In the genomic region with DNA sequence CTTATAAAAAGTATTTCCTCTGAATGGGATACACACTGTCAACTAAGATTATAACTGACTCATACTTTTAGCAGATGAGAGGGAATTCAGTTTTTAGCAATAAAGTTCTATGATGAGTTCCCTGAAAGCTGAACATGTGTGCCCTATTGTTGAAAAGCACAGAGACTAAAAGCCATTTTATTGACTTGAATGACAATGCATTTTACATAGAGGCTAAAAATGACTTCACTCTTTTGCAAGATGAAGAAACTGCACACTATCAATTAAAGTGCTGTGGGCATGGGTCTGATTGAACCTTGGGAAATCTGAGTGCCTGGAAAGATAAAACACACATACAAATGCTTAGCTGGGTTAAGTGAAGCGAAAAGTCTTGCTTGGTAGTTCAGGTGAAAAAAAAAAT, we compare ENCODE assay signal across 27 cellular contexts.
A peak's percentile ranks its signal among the peaks of the same experiment; 100 is the strongest.
DNase-seq lines count a peak whose midpoint lies in the region; ATAC-seq and TF ChIP-seq lines count a peak whose summit lies in the region.
"Had no signal": no experiment of that assay in that cellular context is flagged by ENCODE, and none has a peak within 500 bp of the region (broad histone marks: within the 10 kb centered on the region; RNA-seq: fewer than 3 reads in every experiment).

No MANE protein-coding gene starts in this region.

- in situ Hi-C loops in Caki2 (cut with HindIII; ENCODE audit: low pct_unique_long_range_greater_than_20kb, low sequenced_read_pairs), result no loop called here

- DNase-seq in Caki2 (ENCODE audit: low read depth), result peak; percentile 5
- peak; percentile 12 for DNase-seq in H4 (ENCODE audit: low spot score)
- DNase-seq in PC-3, result no peak
- no peak for DNase-seq in hepatocyte (ENCODE audit: low spot score)
- no peak for DNase-seq in pons (ENCODE audit: low spot score)
- DNase-seq in GM20000 (ENCODE audit: low spot score), result no peak
- DNase-seq: AML-193; CD4-positive, alpha-beta T cell; COR-L47; DMS 273 treated with DMSO at 0.1 percent for 48 hours; DND-41; NCI-H1092; NCI-H1417 treated with DMSO at 0.1 percent for 48 hours; NCI-H1694 treated with DMSO at 0.1 percent for 48 hours; NCI-H2081 treated with DMSO at 0.1 percent for 48 hours; NCI-H446; NCI-H526; NCI-H82; NK-92 treated with Interleukin-12 subunit alpha and Interleukin-12 subunit beta, amount 100 ng/mL, for 24 hours; SHP77; T-cell had no signal

- H3K9me3 ChIP-seq in PC-3 (ENCODE audit: low read length) (no peaks in the 10 kb centered on the region), hepatocyte (ENCODE audit: low read depth) (no peaks in the 10 kb centered on the region)
- H3K9me3 ChIP-seq: A549 had no signal

- BruUV-seq in PC-3 (replicated peaks; lab: Mats Ljungman, UMichigan), result no TSS peak

- H3K79me2 ChIP-seq in PC-3 (ENCODE audit: low read length) (no peaks in the 10 kb centered on the region), hepatocyte (no peaks in the 10 kb centered on the region)

- H3K27me3 ChIP-seq in PC-3 (ENCODE audit: low read length), result no peaks in the 10 kb centered on the region
- H3K27me3 ChIP-seq in hepatocyte, result no peaks in the 10 kb centered on the region
- H3K27me3 ChIP-seq: BLaER1 treated with 17β-estradiol and CSF1 and Interleukin-3, amounts not matched to agents 10 nM and 100 nM had no signal

- H3K27ac ChIP-seq in PC-3 (ENCODE audit: low read length) (0 out of 2 replicates have a peak overlapping the region, but pooled peaks have one; percentile 7), hepatocyte (peak overlapping the region; percentile 2)
- H3K27ac ChIP-seq: A549; BLaER1 treated with 17β-estradiol and CSF1 and Interleukin-3, amounts not matched to agents 10 nM and 100 nM; RWPE1 had no signal

- H3K4me1 ChIP-seq in PC-3 (ENCODE audit: insufficient read depth, low read length) (no peaks in the 10 kb centered on the region), hepatocyte (ENCODE audit: insufficient read depth) (no peaks in the 10 kb centered on the region)
- H3K4me1 ChIP-seq: A549; BLaER1 treated with 17β-estradiol and CSF1 and Interleukin-3, amounts not matched to agents 10 nM and 100 nM had no signal

- H3K9ac ChIP-seq in PC-3 (ENCODE audit: low read length), result no peak overlapping the region
- H3K9ac ChIP-seq: BLaER1 treated with 17β-estradiol and CSF1 and Interleukin-3, amounts not matched to agents 10 nM and 100 nM had no signal

- H3K9me2 ChIP-seq in PC-3 (replicated peaks; ENCODE audit: low read length), result no peaks in the 10 kb centered on the region
- H3K9me2 ChIP-seq in hepatocyte (replicated peaks; ENCODE audit: insufficient read depth), result no peaks in the 10 kb centered on the region

- intact Hi-C loops in PC-3 (cut with micrococcal nuclease), result no loop called here

- POLR2A ChIA-PET in PC-3 (lab: Charles Lee; ENCODE audit: unreplicated experiment), result no interaction called here

- WGBS in hepatocyte (ENCODE audit: low lambda C conversion rate, missing lambda C conversion rate), result 89% methylated on average over 1 of the region's 1 CpG

- no peak overlapping the region for H3K4me3 ChIP-seq in PC-3 (ENCODE audit: low read length)
- no peak overlapping the region for H3K4me3 ChIP-seq in hepatocyte
- H3K4me3 ChIP-seq: A549; BLaER1 treated with 17β-estradiol and CSF1 and Interleukin-3, amounts not matched to agents 10 nM and 100 nM had no signal

- ATAC-seq in PC-3, result peak; percentile 42
- ATAC-seq in HG03378 (IDR thresholded peaks at IDR 0.05; ENCODE audit: unreplicated experiment), result no peak
- ATAC-seq in GM21381 (IDR thresholded peaks at IDR 0.05; ENCODE audit: unreplicated experiment), result no peak
- ATAC-seq: A549, Panc1, T-cell had no signal

- no peaks in the 10 kb centered on the region for H3F3A ChIP-seq in PC-3 (ENCODE audit: low read length, unreplicated experiment)

- CTCF ChIA-PET in PC-3 (lab: Charles Lee), result no interaction called here

- no peaks in the 10 kb centered on the region for H4K20me1 ChIP-seq in PC-3 (ENCODE audit: low read length)
- H4K20me1 ChIP-seq in hepatocyte (ENCODE audit: insufficient read depth, poor library complexity, severe bottlenecking), result no peaks in the 10 kb centered on the region
- H4K20me1 ChIP-seq: BLaER1 treated with 17β-estradiol and CSF1 and Interleukin-3, amounts not matched to agents 10 nM and 100 nM had no signal

- no peak overlapping the region for H2AFZ ChIP-seq in PC-3 (ENCODE audit: low read length)
- no peak overlapping the region for H2AFZ ChIP-seq in hepatocyte

- H3K36me3 ChIP-seq in PC-3 (ENCODE audit: low read depth, low read length), result no peaks in the 10 kb centered on the region
- H3K36me3 ChIP-seq in hepatocyte (replicated peaks; ENCODE audit: insufficient read depth, low read depth), result no peaks in the 10 kb centered on the region
- H3K36me3 ChIP-seq: BLaER1 treated with 17β-estradiol and CSF1 and Interleukin-3, amounts not matched to agents 10 nM and 100 nM had no signal

- H3K4me2 ChIP-seq in PC-3 (ENCODE audit: low read length) (no peak overlapping the region), hepatocyte (no peak overlapping the region)
- H3K4me2 ChIP-seq: A549; BLaER1 treated with 17β-estradiol and CSF1 and Interleukin-3, amounts not matched to agents 10 nM and 100 nM had no signal

- TF ChIP-seq CTCF in PC-3 (conservative IDR thresholded peaks at IDR 0.05; ENCODE audit: low read depth, low read length) (no peak), hepatocyte (IDR thresholded peaks at IDR 0.05; ENCODE audit: poor library complexity) (no peak), GM20000 (IDR thresholded peaks at IDR 0.05; ENCODE audit: extremely low read depth, missing control alignments) (no peak)

Comparison
In these comparisons a context has a peak if more than half of its experiments do, and no peak if none do; other contexts are left out.
1. DNase-seq: peak in Caki2 (single experiment) and H4 (single experiment); none in PC-3 (single experiment), hepatocyte (single experiment), pons (single experiment) and GM20000 (single experiment).